ENCODE assay signal across 27 cellular contexts in genomic region chr2:129882476-129882875, GRCh38.
DNase-seq lines count a peak whose midpoint lies in the region; ATAC-seq, FAIRE-seq and TF ChIP-seq lines count a peak whose summit lies in the region.
"Had no signal": no experiment of that assay in that cellular context is flagged by ENCODE, and none has a peak within 500 bp of the region (broad histone marks: within the 10 kb centered on the region; RNA-seq: fewer than 3 reads in every experiment).

No MANE protein-coding gene starts in this region.

- H3K9me1 ChIP-seq in K562 (ENCODE audit: control insufficient read depth, insufficient read depth, low read length), result no peaks in the 10 kb centered on the region

- CTCF ChIA-PET in K562 (lab: Yijun Ruan, JAX; ENCODE audit: low intra/inter-chr PET ratio), result no interaction called here

- BruUV-seq in K562 (replicated peaks; lab: Mats Ljungman, UMichigan), result no TSS peak

- H3K9ac ChIP-seq in K562 (ENCODE audit: insufficient read depth in 1 of 2, low read depth in 2 of 2, low read length in 2 of 2) (no peak overlapping the region), endodermal cell (ENCODE audit: extremely low read depth, low read length, poor library complexity, severe bottlenecking) (no peak overlapping the region)
- H3K9ac ChIP-seq: BLaER1 treated with 17β-estradiol and CSF1 and Interleukin-3, amounts not matched to agents 10 nM and 100 nM; GM23248 had no signal

- TF ChIP-seq RAD21 in K562 (CRISPR knock-in tag; conservative IDR thresholded peaks at IDR 0.05 in 1 of 2, IDR thresholded peaks at IDR 0.05 in 1 of 2), result no peak

- H3K27me3 Mint-ChIP-seq in endodermal cell (ENCODE audit: insufficient read depth) (peaks cover 21% of the 10 kb centered on the region), progenitor cell of endocrine pancreas (peaks cover 16% of the 10 kb centered on the region)

- H3K27ac Mint-ChIP-seq in endodermal cell, result no peak overlapping the region
- no peak overlapping the region for H3K27ac Mint-ChIP-seq in progenitor cell of endocrine pancreas
- H3K27ac Mint-ChIP-seq: CD14-positive monocyte; CD4-positive, alpha-beta T cell; CD8-positive, alpha-beta memory T cell had no signal

- no peak for TF ChIP-seq EP300 in K562 (IDR thresholded peaks at IDR 0.05; ENCODE audit: low read length)

- no peak overlapping the region for H3K27ac ChIP-seq in K562 (ENCODE audit: extremely low read depth, low read depth, low read length)
- H3K27ac ChIP-seq in endodermal cell (ENCODE audit: low read depth, low read length), result no peak overlapping the region
- H3K27ac ChIP-seq: A549; BLaER1 treated with 17β-estradiol and CSF1 and Interleukin-3, amounts not matched to agents 10 nM and 100 nM; GM23248 had no signal

- H3K79me2 ChIP-seq in K562 (ENCODE audit: control insufficient read depth, insufficient read depth, low read length), result no peaks in the 10 kb centered on the region

- no peaks in the 10 kb centered on the region for H3K36me3 ChIP-seq in K562 (ENCODE audit: control insufficient read depth, insufficient read depth, low read length)
- H3K36me3 ChIP-seq in endodermal cell (ENCODE audit: control insufficient read depth, insufficient read depth, low read length), result no peaks in the 10 kb centered on the region
- H3K36me3 ChIP-seq: BE2C; BLaER1 treated with 17β-estradiol and CSF1 and Interleukin-3, amounts not matched to agents 10 nM and 100 nM had no signal

- H3K36me3 Mint-ChIP-seq in endodermal cell (ENCODE audit: low read depth) (no peaks in the 10 kb centered on the region), progenitor cell of endocrine pancreas (ENCODE audit: insufficient read depth) (no peaks in the 10 kb centered on the region)
- H3K36me3 Mint-ChIP-seq: CD14-positive monocyte; CD8-positive, alpha-beta memory T cell had no signal

- no peak for DNase-seq in K562 (ENCODE audit: extremely low read depth in 1 of 4, low spot score in 3 of 4)
- DNase-seq in endodermal cell, result peak; percentile 31
- peak; percentile 45 for DNase-seq in mesenteric fat pad (ENCODE audit: low spot score)
- peak; percentile 5 for DNase-seq in progenitor cell of endocrine pancreas (ENCODE audit: low spot score, unreplicated experiment)
- DNase-seq in NCI-H2107 (lab: John Stamatoyannopoulos, UW), result no peak
- no peak for DNase-seq in iPS-NIHi11 (ENCODE audit: low spot score)
- DNase-seq in stimulated activated CD4-positive, alpha-beta T cell treated with anti-CD3 and anti-CD28 coated beads, Interleukin-12 subunit alpha, Interleukin-12 subunit beta, amount 100 ng/mL, for 4 hours, result no peak
- DNase-seq: 8988T; ACHN; AML-193; BE2C; CD4-positive, alpha-beta T cell; CD8-positive, alpha-beta memory T cell; DMS 273 treated with DMSO at 0.1 percent for 48 hours; DMS79; EL; GDM1; GM23248; H7; HCEC 1CT had no signal

- FAIRE-seq in K562 (lab: Jason Lieb, UNC), result no peak
- FAIRE-seq: A549, D721Med, GM12878, H1 had no signal

- POLR2A ChIA-PET in K562 (lab: Yijun Ruan, JAX), result interaction anchor here (0.6 kb wide), 1 partner anchor 92 kb away, joined by 3 read pairs; no protein-coding TSS in a partner anchor

- intact Hi-C loops in K562 (cut with micrococcal nuclease), result no loop called here

- no peak overlapping the region for H2AFZ ChIP-seq in K562 (ENCODE audit: low read depth, low read length)
- H2AFZ ChIP-seq: GM23248 had no signal

- H3K4me3 Mint-ChIP-seq in endodermal cell (no peak overlapping the region), progenitor cell of endocrine pancreas (ENCODE audit: low read depth) (no peak overlapping the region)
- H3K4me3 Mint-ChIP-seq: CD14-positive monocyte; CD8-positive, alpha-beta memory T cell had no signal

- TF ChIP-seq CTCF in K562 (IDR thresholded peaks at IDR 0.05 in 2 of 3, conservative IDR thresholded peaks at IDR 0.05 in 1 of 3; ENCODE audit: insufficient read depth in 2 of 3, low read depth in 1 of 3, low read length in 3 of 3) (no peak), endodermal cell (conservative IDR thresholded peaks at IDR 0.05) (no peak), progenitor cell of endocrine pancreas (IDR thresholded peaks at IDR 0.05; ENCODE audit: unreplicated experiment) (no peak)

- H3K27me3 ChIP-seq in K562 (ENCODE audit: control insufficient read depth in 2 of 2, insufficient read depth in 2 of 2, low read length in 2 of 2) (peaks cover 0 to 13% of the 10 kb centered on the region in 2 experiments; a peak in 2 of 5 replicates), endodermal cell (ENCODE audit: control insufficient read depth, insufficient read depth, low read length, poor library complexity, severe bottlenecking) (no peaks in the 10 kb centered on the region)
- H3K27me3 ChIP-seq: BE2C; BLaER1 treated with 17β-estradiol and CSF1 and Interleukin-3, amounts not matched to agents 10 nM and 100 nM had no signal

- ATAC-seq in K562 (no peak), GM18907 (IDR thresholded peaks at IDR 0.05; ENCODE audit: unreplicated experiment) (no peak)
- ATAC-seq: A549, GM12878 had no signal

- H3K4me3 ChIP-seq in K562, result no peak overlapping the region
- no peak overlapping the region for H3K4me3 ChIP-seq in endodermal cell (ENCODE audit: low read length)
- H3K4me3 ChIP-seq: A549; BLaER1 treated with 17β-estradiol and CSF1 and Interleukin-3, amounts not matched to agents 10 nM and 100 nM; GM12878; GM23248 had no signal

- WGBS in K562 (ENCODE audit: insufficient coverage, low coverage, missing lambda C conversion rate), result 0% methylated on average over 5 of the region's 6 CpGs
- 71 to 91% methylated on average over 3 to 6 of the region's 6 CpGs for WGBS in endodermal cell (ENCODE audit: insufficient coverage in 1 of 2, insufficient read length in 1 of 2), 2 experiments

- H3K9me3 Mint-ChIP-seq in endodermal cell, result no peaks in the 10 kb centered on the region
- no peaks in the 10 kb centered on the region for H3K9me3 Mint-ChIP-seq in progenitor cell of endocrine pancreas (ENCODE audit: low read depth)
- H3K9me3 Mint-ChIP-seq: CD14-positive monocyte; CD4-positive, alpha-beta T cell; CD8-positive, alpha-beta memory T cell had no signal

- in situ Hi-C loops in K562 (cut with MboI), result no loop called here

- H3K4me2 ChIP-seq in K562 (ENCODE audit: insufficient read depth, low read length), result no peak overlapping the region
- H3K4me2 ChIP-seq: A549; BLaER1 treated with 17β-estradiol and CSF1 and Interleukin-3, amounts not matched to agents 10 nM and 100 nM had no signal

- no peak for TF ChIP-seq POLR2A in K562 (conservative IDR thresholded peaks at IDR 0.05)

- H3K9me3 ChIP-seq in K562 (replicated peaks; ENCODE audit: control insufficient read depth, insufficient read depth, low read depth, low read length) (no peaks in the 10 kb centered on the region), endodermal cell (ENCODE audit: control insufficient read depth, low read length) (no peaks in the 10 kb centered on the region)
- H3K9me3 ChIP-seq: A549; BE2C; BLaER1 treated with 17β-estradiol and CSF1 and Interleukin-3, amounts not matched to agents 10 nM and 100 nM had no signal

- H4K20me1 ChIP-seq in K562 (replicated peaks; ENCODE audit: control insufficient read depth, insufficient read depth, low read length), result no peaks in the 10 kb centered on the region
- H4K20me1 ChIP-seq: BLaER1 treated with 17β-estradiol and CSF1 and Interleukin-3, amounts not matched to agents 10 nM and 100 nM had no signal

- H3K4me1 Mint-ChIP-seq in endodermal cell (peaks cover 6% of the 10 kb centered on the region), progenitor cell of endocrine pancreas (ENCODE audit: low read depth) (peaks cover 4% of the 10 kb centered on the region)

- H3K4me1 ChIP-seq in K562 (replicated peaks in 1 of 2; ENCODE audit: control insufficient read depth in 2 of 2, insufficient read depth in 2 of 2, low read length in 2 of 2) (peaks cover 0 to 6% of the 10 kb centered on the region in 2 experiments; a peak in 1 of 5 replicates), endodermal cell (ENCODE audit: control insufficient read depth, insufficient read depth, low read length) (peaks cover 3% of the 10 kb centered on the region)
- H3K4me1 ChIP-seq: A549, BE2C had no signal

TF ChIP-seq in K562, 482 proteins besides CTCF, POLR2A, EP300 and RAD21:
- TF ChIP-seq PKNOX1 (IDR thresholded peaks at IDR 0.05) (0 out of 2 replicates have a peak, but pooled peaks have one; percentile 6), PHB2 (IDR thresholded peaks at IDR 0.05; ENCODE audit: low read depth) (no peak)

Comparison
In these comparisons a context has a peak if more than half of its experiments do, and no peak if none do; other contexts are left out.
1. DNase-seq: peak in endodermal cell (single experiment), mesenteric fat pad (single experiment) and progenitor cell of endocrine pancreas (single experiment); none in K562 (0 of 4), NCI-H2107 (single experiment), iPS-NIHi11 (single experiment) and stimulated activated CD4-positive, alpha-beta T cell treated with anti-CD3 and anti-CD28 coated beads, Interleukin-12 subunit alpha, Interleukin-12 subunit beta, amount 100 ng/mL, for 4 hours (single experiment).